Comparison of ENCODE assay signal across 1 cellular context in genomic region chr7:55157347-55158105, GRCh38.
TF ChIP-seq lines count a peak whose summit lies in the region.

No MANE protein-coding gene starts in this region.

TF ChIP-seq in H1, 55 proteins besides CTCF, POLR2A, EP300 and RAD21 (continued from another document):
- no peak for TF ChIP-seq BACH1 (IDR thresholded peaks at IDR 0.05; ENCODE audit: low read length)
TF ChIP-seq in H1: peak in this region for 0.
